In genomic region chr2:211205358-211205757, GRCh38 we compare ENCODE assay signal across 8 cellular contexts.
"Had no signal": no experiment of that assay in that cellular context is flagged by ENCODE, and none has a peak within 500 bp of the region (broad histone marks: within the 10 kb centered on the region; RNA-seq: fewer than 3 reads in every experiment).

No MANE protein-coding gene starts in this region.

- H3K4me3 ChIP-seq: GM12878 had no signal

- DNase-seq: GDM1, GF-D8 had no signal

- ATAC-seq: GM12878 had no signal

- FAIRE-seq: G401.6, GM12878, GM12891, GM12892, GM18507, GM19239 had no signal
